In the genomic region with DNA sequence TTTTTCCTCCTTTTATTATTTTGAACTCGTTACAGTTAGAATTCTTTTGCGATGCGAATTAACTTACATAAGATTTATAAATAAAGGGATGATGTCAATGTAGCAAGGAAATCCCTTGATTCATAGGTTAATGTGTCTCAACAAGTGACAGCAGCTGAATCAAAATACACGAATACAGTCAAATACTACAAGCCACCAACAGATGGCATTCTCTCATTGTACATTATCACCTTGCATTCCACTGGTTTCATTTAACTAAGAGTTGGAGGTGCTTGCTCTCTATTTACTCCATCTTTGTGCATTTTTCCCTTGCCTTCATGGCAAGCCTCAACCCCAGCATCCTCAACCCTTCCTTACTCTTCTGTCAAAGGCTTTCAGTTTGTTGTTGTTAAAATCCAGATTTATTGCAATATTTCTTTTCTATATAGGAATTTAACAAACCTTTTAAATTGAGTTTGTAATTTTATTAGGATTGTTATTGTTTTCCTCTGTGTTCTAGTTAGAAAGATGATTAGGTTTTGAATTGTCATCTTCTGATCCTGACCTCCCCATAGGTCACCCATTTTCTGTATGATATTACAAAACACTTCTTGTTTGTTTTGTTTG, we compare ENCODE assay signal across 9 cellular contexts.
DNase-seq lines count a peak whose midpoint lies in the region; ATAC-seq and TF ChIP-seq lines count a peak whose summit lies in the region.
"Had no signal": no experiment of that assay in that cellular context is flagged by ENCODE, and none has a peak within 500 bp of the region (broad histone marks: within the 10 kb centered on the region; RNA-seq: fewer than 3 reads in every experiment).

No MANE protein-coding gene starts in this region.

- DNase-seq in G401 (ENCODE audit: low spot score) (peak; percentile 83), NCI-H524 treated with DMSO at 0.1 percent for 48 hours (lab: John Stamatoyannopoulos, UW) (peak; percentile 30), brain microvascular endothelial cell (peak; percentile 40), left lobe of liver (ENCODE audit: low spot score) (no peak), aorta (no peak), UCSD-AML1 (lab: John Stamatoyannopoulos, UW; ENCODE audit: unreplicated experiment) (no peak)
- DNase-seq: activated naive CD8-positive, alpha-beta T cell treated with anti-CD3 and anti-CD28 coated beads, Interleukin-2, amount 10 ng/mL, durations not matched to agents 7 days and 5 days had no signal

- H3K27ac ChIP-seq in brain microvascular endothelial cell (no peak overlapping the region), aorta (ENCODE audit: low read depth in 1 of 2, low read length in 2 of 2) (no peak overlapping the region)

- H3K27me3 ChIP-seq in brain microvascular endothelial cell (replicated peaks) (no peaks in the 10 kb centered on the region), aorta (ENCODE audit: control insufficient read depth in 1 of 2, insufficient read depth in 2 of 2, low read length in 1 of 2) (no peaks in the 10 kb centered on the region)

- 1 to 3% methylated on average over 4 of the region's 4 CpGs for WGBS in aorta, 2 donors

- H3K9me3 ChIP-seq in aorta (ENCODE audit: control insufficient read depth, low read length): no peaks in the 10 kb centered on the region

- TF ChIP-seq CTCF in brain microvascular endothelial cell (IDR thresholded peaks at IDR 0.05; ENCODE audit: low read depth, low read length, missing control alignments): peak; percentile 63

- ATAC-seq in GM19468 (IDR thresholded peaks at IDR 0.05; ENCODE audit: extremely low read depth, unreplicated experiment) (peak; percentile 75), HG03442 (IDR thresholded peaks at IDR 0.05; ENCODE audit: unreplicated experiment) (peak; percentile 91), left lobe of liver (peak; percentile 91), aorta (ENCODE audit: low FRiP score) (peak; percentile 72)

- in situ Hi-C loops in G401 (cut with HindIII; ENCODE audit: low sequenced_read_pairs) (no loop called here), brain microvascular endothelial cell (cut with HindIII; ENCODE audit: low pct_ligation_motif_present, low sequenced_read_pairs) (no loop called here)

- H3K4me3 ChIP-seq in brain microvascular endothelial cell (ENCODE audit: low read depth, low read length) (no peak overlapping the region), aorta (ENCODE audit: low read length in 2 of 2) (no peak overlapping the region)

- intact Hi-C loops in aorta (cut with DNase I): loop anchor here (5.0 kb wide), 2 partner anchors 84 to 89 kb away; no protein-coding TSS in a partner anchor

- no peaks in the 10 kb centered on the region for H3K4me1 ChIP-seq in aorta (ENCODE audit: control insufficient read depth in 1 of 2, insufficient read depth in 2 of 2, low read length in 2 of 2)

- H3K36me3 ChIP-seq in brain microvascular endothelial cell (replicated peaks) (no peaks in the 10 kb centered on the region), aorta (ENCODE audit: control insufficient read depth in 1 of 2, insufficient read depth in 2 of 2, low read length in 1 of 2) (no peaks in the 10 kb centered on the region)

Comparison
In these comparisons a context has a peak if more than half of its experiments do, and no peak if none do; other contexts are left out.
1. DNase-seq: peak in G401 (single experiment), NCI-H524 treated with DMSO at 0.1 percent for 48 hours (single experiment) and brain microvascular endothelial cell (single experiment); none in left lobe of liver (single experiment), aorta (0 of 2) and UCSD-AML1 (single experiment).
2. Peak in every context shown above with its lines, with median percentiles within 50 percentile points of each other: ATAC-seq.